In the genomic region with DNA sequence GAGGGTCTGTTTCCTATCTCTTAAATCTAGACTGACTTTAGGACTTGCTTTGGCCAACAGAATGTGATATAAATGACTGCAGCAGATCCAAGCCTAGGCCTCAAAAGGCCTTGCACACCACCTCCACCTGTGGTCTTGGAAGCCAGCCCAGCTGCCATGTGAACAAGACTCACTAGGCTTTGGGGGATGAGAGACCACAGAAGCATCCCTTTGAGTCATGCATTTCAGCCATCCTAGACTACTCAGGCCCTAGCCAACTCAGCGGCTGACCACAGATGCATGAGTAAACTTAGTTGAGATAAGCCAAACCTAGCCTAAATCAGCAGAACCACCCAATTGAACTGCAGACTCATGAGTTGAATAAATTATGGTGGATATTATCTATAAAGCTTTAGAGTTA, we compare ENCODE assay signal across 15 cellular contexts.
DNase-seq lines count a peak whose midpoint lies in the region; ATAC-seq and TF ChIP-seq lines count a peak whose summit lies in the region.
"Had no signal": no experiment of that assay in that cellular context is flagged by ENCODE, and none has a peak within 500 bp of the region (broad histone marks: within the 10 kb centered on the region; RNA-seq: fewer than 3 reads in every experiment).

No MANE protein-coding gene starts in this region.

- H3K4me3 ChIP-seq in epithelial cell of proximal tubule (ENCODE audit: low read depth, low read length) (no peak overlapping the region), retinal pigment epithelial cell (ENCODE audit: low read length) (no peak overlapping the region)
- H3K4me3 ChIP-seq: Peyer's patch, tibial artery had no signal

- H3K4me3 Mint-ChIP-seq in naive thymus-derived CD8-positive, alpha-beta T cell, result no peak overlapping the region
- H3K4me3 Mint-ChIP-seq: activated CD4-positive, alpha-beta memory T cell treated with anti-CD3 and anti-CD28 coated beads for 36 hours; central memory CD8-positive, alpha-beta T cell had no signal

- H3K4me1 Mint-ChIP-seq in naive thymus-derived CD8-positive, alpha-beta T cell, result no peaks in the 10 kb centered on the region
- H3K4me1 Mint-ChIP-seq: central memory CD8-positive, alpha-beta T cell had no signal

- TF ChIP-seq CTCF in epithelial cell of proximal tubule (conservative IDR thresholded peaks at IDR 0.05; ENCODE audit: low read depth, low read length) (no peak), retinal pigment epithelial cell (conservative IDR thresholded peaks at IDR 0.05; ENCODE audit: low read depth, low read length) (no peak)

- peak; percentile 84 for DNase-seq in H4 (ENCODE audit: low spot score)
- peak; percentile 72 for DNase-seq in RPMI7951 (ENCODE audit: low read depth)
- peak; percentile 7 for DNase-seq in epithelial cell of proximal tubule (ENCODE audit: low read depth)
- DNase-seq in retinal pigment epithelial cell (ENCODE audit: low read depth), result peak; percentile 75
- DNase-seq in naive thymus-derived CD8-positive, alpha-beta T cell, result no peak
- DNase-seq in NCI-H524 treated with DMSO at 0.1 percent for 48 hours (lab: John Stamatoyannopoulos, UW), result no peak
- DNase-seq in GF-D8 (lab: John Stamatoyannopoulos, UW), result no peak
- DNase-seq: activated CD4-positive, alpha-beta memory T cell treated with anti-CD3 and anti-CD28 coated beads for 36 hours; activated effector memory CD4-positive, alpha-beta T cell treated with Interleukin-2 at 50 U/mL for 16 hours; NCI-H446 treated with DMSO at 0.1 percent for 48 hours; Peyer's patch; T-helper 9 cell; tibial artery had no signal

- H3K27me3 Mint-ChIP-seq in naive thymus-derived CD8-positive, alpha-beta T cell, result peaks cover 0 to 20% (median 8%) of the 10 kb centered on the region in 5 donors
- H3K27me3 Mint-ChIP-seq: activated CD4-positive, alpha-beta memory T cell treated with anti-CD3 and anti-CD28 coated beads for 36 hours; central memory CD8-positive, alpha-beta T cell had no signal

- H3K36me3 Mint-ChIP-seq in naive thymus-derived CD8-positive, alpha-beta T cell, result no peaks in the 10 kb centered on the region
- H3K36me3 Mint-ChIP-seq: activated CD4-positive, alpha-beta memory T cell treated with anti-CD3 and anti-CD28 coated beads for 36 hours had no signal

- ATAC-seq in GM21526 (IDR thresholded peaks at IDR 0.05; ENCODE audit: low FRiP score, unreplicated experiment), result no peak
- no peak for ATAC-seq in naive thymus-derived CD8-positive, alpha-beta T cell

- no peak overlapping the region for H3K27ac Mint-ChIP-seq in naive thymus-derived CD8-positive, alpha-beta T cell
- H3K27ac Mint-ChIP-seq: activated CD4-positive, alpha-beta memory T cell treated with anti-CD3 and anti-CD28 coated beads for 36 hours had no signal

- H3K9me3 Mint-ChIP-seq in naive thymus-derived CD8-positive, alpha-beta T cell, result peaks cover 0 to 30% (median 6%) of the 10 kb centered on the region in 9 donors
- H3K9me3 Mint-ChIP-seq: activated CD4-positive, alpha-beta memory T cell treated with anti-CD3 and anti-CD28 coated beads for 36 hours had no signal

- POLR2A ChIA-PET in naive thymus-derived CD8-positive, alpha-beta T cell (lab: Charles Lee), result no interaction called here

Comparison
In these comparisons a context has a peak if more than half of its experiments do, and no peak if none do; other contexts are left out.
1. DNase-seq: peak in H4 (single experiment), RPMI7951 (single experiment), epithelial cell of proximal tubule (single experiment) and retinal pigment epithelial cell (single experiment); none in naive thymus-derived CD8-positive, alpha-beta T cell (0 of 10), NCI-H524 treated with DMSO at 0.1 percent for 48 hours (single experiment) and GF-D8 (single experiment).